Comparison of ENCODE assay signal across 26 cellular contexts in genomic region chr3:136279092-136279491, GRCh38. TPM values are rescaled to one million over a fixed set of nuclear protein-coding genes. Genes with fewer than 3 reads are reported as not detected.
DNase-seq lines count a peak whose midpoint lies in the region; ATAC-seq, FAIRE-seq and TF ChIP-seq lines count a peak whose summit lies in the region.
"Had no signal": no experiment of that assay in that cellular context is flagged by ENCODE, and none has a peak within 500 bp of the region (broad histone marks: within the 10 kb centered on the region; RNA-seq: fewer than 3 reads in every experiment).

No MANE protein-coding gene starts in this region.

- H3K4me2 ChIP-seq in K562 (ENCODE audit: insufficient read depth, low read length) = no peak overlapping the region
- H3K4me2 ChIP-seq: A549, BLaER1 had no signal

- DNase-seq in activated CD4-positive, alpha-beta T cell treated with anti-CD3 and anti-CD28 coated beads, Interleukin-2, amount 10 ng/mL, durations not matched to agents 7 days and 5 days = no peak
- no peak for DNase-seq in activated CD4-positive, alpha-beta T cell treated with anti-CD3 and anti-CD28 coated beads for 36 hours
- DNase-seq in K562 (ENCODE audit: extremely low read depth in 1 of 4, low spot score in 3 of 4) = no peak
- DNase-seq in activated CD8-positive, alpha-beta T cell treated with anti-CD3 and anti-CD28 coated beads, Interleukin-2, amount 10 ng/mL, durations not matched to agents 7 days and 5 days = no peak
- no peak for DNase-seq in ACHN
- DNase-seq: BE2C; C1 segment of cervical spinal cord; CD4-positive, alpha-beta memory T cell; CD4-positive, CD25-positive, alpha-beta regulatory T cell; CD8-positive, alpha-beta memory T cell; COR-L47; DMS 273 treated with DMSO at 0.1 percent for 48 hours; DMS153; DMS53; DMS79; DND-41; EL; GDM1 had no signal

- peaks cover 8% of the 10 kb centered on the region for H3K4me1 Mint-ChIP-seq in activated CD4-positive, alpha-beta T cell treated with anti-CD3 and anti-CD28 coated beads, Interleukin-2, amount 10 ng/mL, durations not matched to agents 7 days and 5 days
- peaks cover 16% of the 10 kb centered on the region for H3K4me1 Mint-ChIP-seq in activated CD4-positive, alpha-beta T cell treated with anti-CD3 and anti-CD28 coated beads for 36 hours
- peaks cover 2% of the 10 kb centered on the region for H3K4me1 Mint-ChIP-seq in activated CD8-positive, alpha-beta T cell treated with anti-CD3 and anti-CD28 coated beads, Interleukin-2, amount 10 ng/mL, durations not matched to agents 7 days and 5 days (ENCODE audit: low read depth)
- H3K4me1 Mint-ChIP-seq: CD14-positive monocyte had no signal

- H3K27ac ChIP-seq in HEK293 (ENCODE audit: extremely low read depth, low read depth, low read length) = no peak overlapping the region
- H3K27ac ChIP-seq in K562 (ENCODE audit: extremely low read depth, low read depth, low read length) = no peak overlapping the region
- H3K27ac ChIP-seq: 22Rv1, A549, BLaER1 had no signal

- CTCF ChIA-PET in activated CD4-positive, alpha-beta T cell treated with anti-CD3 and anti-CD28 coated beads, Interleukin-2, amount 10 ng/mL, durations not matched to agents 7 days and 5 days (lab: Charles Lee) = interaction anchor here (0.6 kb wide), 1 partner anchor 1557 kb away, joined by 3 read pairs; no protein-coding TSS in a partner anchor
- CTCF ChIA-PET in activated CD4-positive, alpha-beta T cell treated with anti-CD3 and anti-CD28 coated beads for 36 hours (lab: Charles Lee) = no interaction called here
- CTCF ChIA-PET in HEK293 (lab: Yijun Ruan, JAX) (no interaction called here), K562 (lab: Yijun Ruan, JAX; ENCODE audit: low intra/inter-chr PET ratio) (no interaction called here)
- CTCF ChIA-PET in activated CD8-positive, alpha-beta T cell treated with anti-CD3 and anti-CD28 coated beads, Interleukin-2, amount 10 ng/mL, durations not matched to agents 7 days and 5 days (lab: Charles Lee) = no interaction called here

- TF ChIP-seq EP300 in K562 (IDR thresholded peaks at IDR 0.05; ENCODE audit: low read length) = no peak

- H3K9me3 ChIP-seq in HEK293 (ENCODE audit: control insufficient read depth, insufficient read depth, low read depth, low read length) (no peaks in the 10 kb centered on the region), K562 (replicated peaks; ENCODE audit: control insufficient read depth, insufficient read depth, low read depth, low read length) (peaks cover 4% of the 10 kb centered on the region)
- H3K9me3 ChIP-seq: BE2C had no signal

- H3K27me3 ChIP-seq in K562 (ENCODE audit: control insufficient read depth in 2 of 2, insufficient read depth in 2 of 2, low read length in 2 of 2) = no peaks in the 10 kb centered on the region
- H3K27me3 ChIP-seq: BE2C, BLaER1 had no signal

- in situ Hi-C loops in K562 (cut with MboI) (no loop called here), ACHN (cut with HindIII; ENCODE audit: low pct_ligation_motif_present, low pct_unique_long_range_greater_than_20kb, low sequenced_read_pairs) (no loop called here)

- no peak overlapping the region for H3K4me3 Mint-ChIP-seq in activated CD4-positive, alpha-beta T cell treated with anti-CD3 and anti-CD28 coated beads, Interleukin-2, amount 10 ng/mL, durations not matched to agents 7 days and 5 days
- H3K4me3 Mint-ChIP-seq in activated CD4-positive, alpha-beta T cell treated with anti-CD3 and anti-CD28 coated beads for 36 hours = no peak overlapping the region
- no peak overlapping the region for H3K4me3 Mint-ChIP-seq in activated CD8-positive, alpha-beta T cell treated with anti-CD3 and anti-CD28 coated beads, Interleukin-2, amount 10 ng/mL, durations not matched to agents 7 days and 5 days
- H3K4me3 Mint-ChIP-seq: CD14-positive monocyte; CD4-positive, alpha-beta memory T cell; CD8-positive, alpha-beta memory T cell had no signal

- POLR2A ChIA-PET in activated CD4-positive, alpha-beta T cell treated with anti-CD3 and anti-CD28 coated beads, Interleukin-2, amount 10 ng/mL, durations not matched to agents 7 days and 5 days (lab: Charles Lee) = no interaction called here
- POLR2A ChIA-PET in activated CD4-positive, alpha-beta T cell treated with anti-CD3 and anti-CD28 coated beads for 36 hours (lab: Charles Lee) = no interaction called here
- POLR2A ChIA-PET in HEK293 (lab: Yijun Ruan, JAX) (no interaction called here), K562 (lab: Yijun Ruan, JAX) (no interaction called here)
- POLR2A ChIA-PET in activated CD8-positive, alpha-beta T cell treated with anti-CD3 and anti-CD28 coated beads, Interleukin-2, amount 10 ng/mL, durations not matched to agents 7 days and 5 days (lab: Charles Lee) = no interaction called here

- H4K20me1 ChIP-seq in K562 (replicated peaks; ENCODE audit: control insufficient read depth, insufficient read depth, low read length) = no peaks in the 10 kb centered on the region
- H4K20me1 ChIP-seq: BLaER1 had no signal

- no peak for FAIRE-seq in K562 (lab: Jason Lieb, UNC)
- FAIRE-seq: A549, GM12878, GM12892, GM18507 had no signal

- intact Hi-C loops in activated CD4-positive, alpha-beta T cell treated with anti-CD3 and anti-CD28 coated beads for 36 hours (cut with DNase I, micrococcal nuclease) = no loop called here
- intact Hi-C loops in K562 (cut with micrococcal nuclease) = no loop called here

- no peak for TF ChIP-seq CTCF in HEK293 (tag by site-specific recombination; IDR thresholded peaks at IDR 0.05)
- no peak for TF ChIP-seq CTCF in K562 (IDR thresholded peaks at IDR 0.05 in 2 of 3, conservative IDR thresholded peaks at IDR 0.05 in 1 of 3; ENCODE audit: insufficient read depth in 2 of 3, low read depth in 1 of 3, low read length in 3 of 3)

- no peaks in the 10 kb centered on the region for H3K27me3 Mint-ChIP-seq in activated CD4-positive, alpha-beta T cell treated with anti-CD3 and anti-CD28 coated beads, Interleukin-2, amount 10 ng/mL, durations not matched to agents 7 days and 5 days
- H3K27me3 Mint-ChIP-seq in activated CD4-positive, alpha-beta T cell treated with anti-CD3 and anti-CD28 coated beads for 36 hours = no peaks in the 10 kb centered on the region
- H3K27me3 Mint-ChIP-seq in activated CD8-positive, alpha-beta T cell treated with anti-CD3 and anti-CD28 coated beads, Interleukin-2, amount 10 ng/mL, durations not matched to agents 7 days and 5 days (ENCODE audit: low read depth) = no peaks in the 10 kb centered on the region
- H3K27me3 Mint-ChIP-seq: CD4-positive, alpha-beta memory T cell; CD4-positive, CD25-positive, alpha-beta regulatory T cell; CD8-positive, alpha-beta memory T cell had no signal

- no peak overlapping the region for H3K9ac ChIP-seq in K562 (ENCODE audit: insufficient read depth in 1 of 2, low read depth in 2 of 2, low read length in 2 of 2)
- H3K9ac ChIP-seq: BLaER1 had no signal

- peaks cover 67% of the 10 kb centered on the region for H3K36me3 Mint-ChIP-seq in activated CD4-positive, alpha-beta T cell treated with anti-CD3 and anti-CD28 coated beads, Interleukin-2, amount 10 ng/mL, durations not matched to agents 7 days and 5 days (ENCODE audit: low read depth)
- H3K36me3 Mint-ChIP-seq in activated CD4-positive, alpha-beta T cell treated with anti-CD3 and anti-CD28 coated beads for 36 hours (ENCODE audit: low read depth) = peaks cover 62% of the 10 kb centered on the region
- peaks cover 66% of the 10 kb centered on the region for H3K36me3 Mint-ChIP-seq in activated CD8-positive, alpha-beta T cell treated with anti-CD3 and anti-CD28 coated beads, Interleukin-2, amount 10 ng/mL, durations not matched to agents 7 days and 5 days (ENCODE audit: low read depth)

- ATAC-seq in activated CD4-positive, alpha-beta T cell treated with anti-CD3 and anti-CD28 coated beads for 36 hours = no peak
- ATAC-seq in K562 = no peak
- no peak for ATAC-seq in activated CD8-positive, alpha-beta T cell treated with anti-CD3 and anti-CD28 coated beads, Interleukin-2, amount 10 ng/mL, durations not matched to agents 7 days and 5 days
- ATAC-seq: A549, GM12878 had no signal

- H3K36me3 ChIP-seq in HEK293 (ENCODE audit: control insufficient read depth in 2 of 2, insufficient read depth in 1 of 2, low read length in 2 of 2) (peaks cover 7 to 26% of the 10 kb centered on the region in 2 experiments), K562 (ENCODE audit: control insufficient read depth, insufficient read depth, low read length) (peaks cover 62% of the 10 kb centered on the region; the same call in 2 of the 3 replicates)

- peaks cover 20% of the 10 kb centered on the region for H3K9me3 Mint-ChIP-seq in activated CD4-positive, alpha-beta T cell treated with anti-CD3 and anti-CD28 coated beads, Interleukin-2, amount 10 ng/mL, durations not matched to agents 7 days and 5 days
- peaks cover 23% of the 10 kb centered on the region for H3K9me3 Mint-ChIP-seq in activated CD4-positive, alpha-beta T cell treated with anti-CD3 and anti-CD28 coated beads for 36 hours (ENCODE audit: low read depth)
- peaks cover 28% of the 10 kb centered on the region for H3K9me3 Mint-ChIP-seq in activated CD8-positive, alpha-beta T cell treated with anti-CD3 and anti-CD28 coated beads, Interleukin-2, amount 10 ng/mL, durations not matched to agents 7 days and 5 days (ENCODE audit: insufficient read depth)

- no peak overlapping the region for H2AFZ ChIP-seq in K562 (ENCODE audit: low read depth, low read length)

- TF ChIP-seq RAD21 in K562 (CRISPR knock-in tag; conservative IDR thresholded peaks at IDR 0.05 in 1 of 2, IDR thresholded peaks at IDR 0.05 in 1 of 2) = no peak

- H3K27ac Mint-ChIP-seq in activated CD4-positive, alpha-beta T cell treated with anti-CD3 and anti-CD28 coated beads, Interleukin-2, amount 10 ng/mL, durations not matched to agents 7 days and 5 days = peak overlapping the region; percentile 33
- H3K27ac Mint-ChIP-seq in activated CD4-positive, alpha-beta T cell treated with anti-CD3 and anti-CD28 coated beads for 36 hours = no peak overlapping the region
- no peak overlapping the region for H3K27ac Mint-ChIP-seq in activated CD8-positive, alpha-beta T cell treated with anti-CD3 and anti-CD28 coated beads, Interleukin-2, amount 10 ng/mL, durations not matched to agents 7 days and 5 days
- H3K27ac Mint-ChIP-seq: CD14-positive monocyte; CD4-positive, alpha-beta memory T cell; CD4-positive, CD25-positive, alpha-beta regulatory T cell; CD8-positive, alpha-beta memory T cell had no signal

- TF ChIP-seq POLR2A in K562 (conservative IDR thresholded peaks at IDR 0.05) = no peak

- peaks cover 65% of the 10 kb centered on the region for H3K79me2 ChIP-seq in K562 (ENCODE audit: control insufficient read depth, insufficient read depth, low read length)

- no TSS peak for BruUV-seq in K562 (replicated peaks; lab: Mats Ljungman, UMichigan)

- no peaks in the 10 kb centered on the region for H3K4me1 ChIP-seq in HEK293 (ENCODE audit: control insufficient read depth, insufficient read depth, low read length)
- H3K4me1 ChIP-seq in K562 (replicated peaks in 1 of 2; ENCODE audit: control insufficient read depth in 2 of 2, insufficient read depth in 2 of 2, low read length in 2 of 2) = peaks cover 3 to 7% of the 10 kb centered on the region in 2 experiments; a peak in 2 of 5 replicates
- H3K4me1 ChIP-seq: A549, BE2C had no signal

- H3K4me3 ChIP-seq in HEK293 (ENCODE audit: low read depth, low read length) (no peak overlapping the region), K562 (no peak overlapping the region)
- H3K4me3 ChIP-seq: A549, BLaER1, GM12878 had no signal

- H3K9me1 ChIP-seq in K562 (ENCODE audit: control insufficient read depth, insufficient read depth, low read length) = no peaks in the 10 kb centered on the region

RNA-seq across cellular contexts. Expression of gene PCCB, which starts 29.0 kb away (rescaled TPM):
- total RNA-seq in activated CD4-positive, alpha-beta T cell treated with anti-CD3 and anti-CD28 coated beads, Interleukin-2, amount 10 ng/mL, durations not matched to agents 7 days and 5 days = 10 to 100 TPM; 17.3 to 19.9 TPM
- 10 to 100 TPM; 45.3 to 51.8 TPM for total RNA-seq in activated CD4-positive, alpha-beta T cell treated with anti-CD3 and anti-CD28 coated beads for 36 hours
- 65.7 and 80.5 TPM in 2 replicates for total RNA-seq in K562 (2011; cell fraction: chromatin; rRNA removed; ENCODE audit: low replicate concordance)
- total RNA-seq in K562 (2011; cell fraction: nucleolus; rRNA removed) = 36.9 and 41.6 TPM in 2 replicates
- 39.4 and 45.8 TPM in 2 replicates for total RNA-seq in K562 (2011; cell fraction: nucleoplasm; rRNA removed)
- total RNA-seq in K562 (2014; rRNA removed) = 98.2 and 105 TPM in 2 replicates
- total RNA-seq in K562 (2014; rRNA removed; fragmentation: Illumina TruSeq; extraction: Trizol) = 120 and 136 TPM in 2 replicates
- 88.0 and 90.8 TPM in 2 replicates for total RNA-seq in K562 (2015; rRNA removed; fragmentation: Illumina TruSeq; extraction: Trizol)
- total RNA-seq in K562 (2021) = 92.8 and 94.6 TPM in 2 replicates
- 173 and 174 TPM in 2 replicates for polyA plus RNA-seq in K562 (2011; rRNA removed)
- polyA plus RNA-seq in K562 (2011; cell fraction: cytosol; rRNA removed) = 132 and 185 TPM in 2 replicates
- 52.5 and 74.8 TPM in 2 replicates for polyA plus RNA-seq in K562 (2011; cell fraction: nucleus; rRNA removed)
- 75.6 and 83.6 TPM in 2 replicates for polyA plus RNA-seq in K562 (2012)
- 113 and 117 TPM in 2 replicates for polyA plus RNA-seq in K562 (2014; fragmentation: Illumina TruSeq; extraction: Trizol)
- polyA plus RNA-seq in K562 (2014; fragmentation: Nextera tagmentation; extraction: Ambion mirVana) = 10 to 100 TPM; 69.5 to 83.7 TPM
- 79.9 and 105 TPM in 2 replicates for polyA plus RNA-seq in K562 (2014; rRNA removed)
- 212 and 254 TPM in 2 replicates for polyA minus RNA-seq in K562 (2011; rRNA and poly(A)+ RNA removed)
- polyA minus RNA-seq in K562 (2011; cell fraction: cytosol; rRNA and poly(A)+ RNA removed) = 70.0 and 106 TPM in 2 replicates
- 18.0 and 38.0 TPM in 2 replicates for polyA minus RNA-seq in K562 (2011; cell fraction: nucleus; rRNA and poly(A)+ RNA removed)
- total RNA-seq in activated CD8-positive, alpha-beta T cell treated with anti-CD3 and anti-CD28 coated beads, Interleukin-2, amount 10 ng/mL, durations not matched to agents 7 days and 5 days = 10 to 100 TPM; 22.5 to 23.7 TPM
